18 cellular contexts compared by ENCODE assay signal in the genomic region with DNA sequence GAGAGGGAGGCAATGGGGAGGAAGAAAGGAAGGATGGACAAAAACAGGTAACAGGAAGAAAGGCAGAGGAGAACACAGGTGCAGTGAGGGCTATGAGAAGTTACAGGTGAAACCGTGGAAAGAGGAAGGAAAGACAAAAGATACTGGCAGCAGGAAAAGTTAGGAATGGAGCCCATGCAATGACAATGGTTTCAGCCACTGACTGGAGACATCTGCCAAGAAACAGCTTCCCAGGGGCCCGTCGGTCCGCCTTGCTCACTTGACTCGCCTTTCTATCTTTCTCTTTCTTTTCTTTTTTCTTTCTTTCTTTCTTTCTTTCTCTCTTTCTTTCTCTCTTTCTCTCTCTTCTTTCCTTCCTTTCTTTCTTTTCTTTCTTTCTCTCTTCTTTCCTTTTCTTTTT. TPM values are rescaled to one million over a fixed set of nuclear protein-coding genes. Genes with fewer than 3 reads are reported as not detected.
"Had no signal": no experiment of that assay in that cellular context is flagged by ENCODE, and none has a peak within 500 bp of the region (broad histone marks: within the 10 kb centered on the region; RNA-seq: fewer than 3 reads in every experiment).

No MANE protein-coding gene starts in this region.

- H3K27ac Mint-ChIP-seq: activated CD4-positive, alpha-beta T cell treated with anti-CD3 and anti-CD28 coated beads, Interleukin-2, amount 10 ng/mL, durations not matched to agents 7 days and 5 days; activated naive CD4-positive, alpha-beta T cell treated with anti-CD3 and anti-CD28 coated beads for 36 hours; activated T-helper 17 cell treated with anti-CD3 and anti-CD28 coated beads, Interleukin-2, amount 50 U/mL, for 72 hours; stimulated activated memory B cell treated with anti-CD40 and anti-IgM and Interleukin-4, amounts not matched to agents 10 μg/mL and 1 μg/mL and 100 μg/mL, for 72 hours had no signal

- H3K4me3 Mint-ChIP-seq: activated CD4-positive, alpha-beta T cell treated with anti-CD3 and anti-CD28 coated beads, Interleukin-2, amount 10 ng/mL, durations not matched to agents 7 days and 5 days; activated naive CD4-positive, alpha-beta T cell treated with anti-CD3 and anti-CD28 coated beads for 36 hours; activated T-helper 17 cell treated with anti-CD3 and anti-CD28 coated beads, Interleukin-2, amount 50 U/mL, for 72 hours; stimulated activated memory B cell treated with anti-CD40 and anti-IgM and Interleukin-4, amounts not matched to agents 10 μg/mL and 1 μg/mL and 100 μg/mL, for 72 hours had no signal

- H3K36me3 ChIP-seq: pancreas, tibial artery, uterus had no signal

- H3K36me3 Mint-ChIP-seq: stimulated activated memory B cell treated with anti-CD40 and anti-IgM and Interleukin-4, amounts not matched to agents 10 μg/mL and 1 μg/mL and 100 μg/mL, for 72 hours had no signal

- H3K9me3 Mint-ChIP-seq: activated CD4-positive, alpha-beta T cell treated with anti-CD3 and anti-CD28 coated beads, Interleukin-2, amount 10 ng/mL, durations not matched to agents 7 days and 5 days; activated naive CD4-positive, alpha-beta T cell treated with anti-CD3 and anti-CD28 coated beads for 36 hours; activated T-helper 17 cell treated with anti-CD3 and anti-CD28 coated beads, Interleukin-2, amount 50 U/mL, for 72 hours; stimulated activated memory B cell treated with anti-CD40 and anti-IgM and Interleukin-4, amounts not matched to agents 10 μg/mL and 1 μg/mL and 100 μg/mL, for 72 hours had no signal

- H3K9me3 ChIP-seq: pancreas, tibial artery, uterus had no signal

- H3K4me1 Mint-ChIP-seq: activated CD4-positive, alpha-beta T cell treated with anti-CD3 and anti-CD28 coated beads, Interleukin-2, amount 10 ng/mL, durations not matched to agents 7 days and 5 days; activated T-helper 17 cell treated with anti-CD3 and anti-CD28 coated beads, Interleukin-2, amount 50 U/mL, for 72 hours; stimulated activated memory B cell treated with anti-CD40 and anti-IgM and Interleukin-4, amounts not matched to agents 10 μg/mL and 1 μg/mL and 100 μg/mL, for 72 hours had no signal

- H3K27ac ChIP-seq: coronary artery, pancreas, tibial artery, uterus had no signal

- H3K4me3 ChIP-seq: coronary artery, pancreas, tibial artery, uterus had no signal

- DNase-seq: activated CD4-positive, alpha-beta T cell treated with anti-CD3 and anti-CD28 coated beads, Interleukin-2, amount 10 ng/mL, durations not matched to agents 7 days and 5 days; activated CD4-positive, CD25-positive, alpha-beta regulatory T cell; activated CD8-positive, alpha-beta memory T cell treated with anti-CD3 and anti-CD28 coated beads for 24 hours; activated naive CD4-positive, alpha-beta T cell treated with anti-CD3 and anti-CD28 coated beads for 36 hours; central memory CD4-positive, alpha-beta T cell; effector memory CD4-positive, alpha-beta T cell; erythroblast; glutamatergic neuron; retina; small intestine; T-helper 2 cell; tibial artery; uterus had no signal

- H3K4me1 ChIP-seq: pancreas, uterus had no signal

- H3K27me3 ChIP-seq: pancreas, tibial artery, uterus had no signal

- ATAC-seq: activated T-helper 17 cell treated with anti-CD3 and anti-CD28 coated beads, Interleukin-2, amount 50 U/mL, for 72 hours; left lobe of liver; stimulated activated memory B cell treated with anti-CD40 and anti-IgM and Interleukin-4, amounts not matched to agents 10 μg/mL and 1 μg/mL and 100 μg/mL, for 72 hours had no signal

RNA-seq across cellular contexts. Expression of gene ST8SIA5, which starts 37.5 kb away (rescaled TPM):
- total RNA-seq: activated naive CD4-positive, alpha-beta T cell treated with anti-CD3 and anti-CD28 coated beads for 36 hours had no signal
